Comparison of ENCODE assay signal across 23 cellular contexts in the genomic region with DNA sequence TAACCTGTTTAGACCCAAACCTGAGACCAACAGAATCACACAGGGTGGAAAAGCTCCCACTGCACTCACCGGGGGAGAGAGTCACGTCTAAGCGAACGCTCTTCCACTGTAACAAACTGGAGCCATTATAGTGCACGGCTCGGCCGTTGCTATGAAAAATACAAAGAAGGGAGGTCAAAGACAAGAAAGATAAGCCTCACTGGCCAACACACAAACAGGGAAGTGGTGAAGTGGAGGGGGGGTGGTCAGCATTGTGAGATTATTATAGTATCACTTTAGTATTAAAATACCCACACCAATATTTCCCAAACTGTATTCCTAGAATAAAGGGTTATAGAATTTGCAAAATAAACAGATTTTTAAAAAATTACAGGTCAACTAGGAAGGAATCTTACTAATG.
"Had no signal": no experiment of that assay in that cellular context is flagged by ENCODE, and none has a peak within 500 bp of the region (broad histone marks: within the 10 kb centered on the region; RNA-seq: fewer than 3 reads in every experiment).

No MANE protein-coding gene starts in this region.

- H3K27me3 Mint-ChIP-seq: IgD-negative memory B cell had no signal

- H3K27me3 ChIP-seq: SJCRH30 had no signal

- H3K27ac ChIP-seq: RWPE1, SJCRH30 had no signal

- H3K9me3 Mint-ChIP-seq: IgD-negative memory B cell had no signal

- ATAC-seq: HepG2, Panc1, PC-3, SK-N-SH treated with all-trans-retinoic acid at 6 μM for 48 hours had no signal

- H3K4me3 ChIP-seq: SJCRH30 had no signal

- DNase-seq: KBM-7, MV-4-11, NCI-H1048, NCI-H1105, NCI-H1417, NCI-H146, NCI-H1694 treated with DMSO at 0.1 percent for 48 hours, NCI-H1930, NCI-H2081, NCI-H2107, NCI-H2227 treated with DMSO at 0.1 percent for 48 hours, NCI-H510A, NCI-H524 treated with DMSO at 0.1 percent for 48 hours, NCI-H69, NCI-H774, PC-3, SHP77 treated with DMSO at 0.1 percent for 48 hours, SJCRH30 had no signal

- H3K9me3 ChIP-seq: SJCRH30 had no signal

- H3K4me1 ChIP-seq: SJCRH30 had no signal

- H3K36me3 ChIP-seq: SJCRH30 had no signal

- H3K4me3 Mint-ChIP-seq: IgD-negative memory B cell had no signal
